ENCODE assay signal across 8 cellular contexts in genomic region chr16:81513204-81514040, GRCh38.
DNase-seq lines count a peak whose midpoint lies in the region; ATAC-seq, FAIRE-seq and TF ChIP-seq lines count a peak whose summit lies in the region.

No MANE protein-coding gene starts in this region.

- H3K27ac ChIP-seq in mesodermal cell (ENCODE audit: low read depth, low read length, severe bottlenecking), result peak overlapping the region; percentile 83

- WGBS in mesodermal cell (ENCODE audit: insufficient coverage in 2 of 2), 2 experiments, result 54 to 57% methylated on average over 16 to 21 of the region's 21 CpGs

- peaks cover 38 to 54% of the 10 kb centered on the region in 2 donors for H3K36me3 Mint-ChIP-seq in CD14-positive monocyte

- peaks cover 42% of the 10 kb centered on the region for H3K36me3 ChIP-seq in mesodermal cell (ENCODE audit: control insufficient read depth, insufficient read depth, low read length)

- peak overlapping the region in 6 of 7 donors; percentile 1 to 84 (median 70) for H3K27ac Mint-ChIP-seq in CD14-positive monocyte

- no peak for FAIRE-seq in RCC 7860 (lab: Jason Lieb, UNC)

- peaks cover 0 to 3% (median 2%) of the 10 kb centered on the region in 3 donors for H3K27me3 Mint-ChIP-seq in CD14-positive monocyte (ENCODE audit: low read depth in 3 of 3)

- peak overlapping the region; percentile 16 to 72 for H3K4me3 Mint-ChIP-seq in CD14-positive monocyte

- H3K4me1 ChIP-seq in mesodermal cell (ENCODE audit: control insufficient read depth, insufficient read depth, low read length, poor library complexity, severe bottlenecking), result peaks cover 28% of the 10 kb centered on the region

- no peak for DNase-seq in CD14-positive monocyte (ENCODE audit: low spot score)
- peak; percentile 82 for DNase-seq in cerebellar cortex (ENCODE audit: low spot score)
- no peak for DNase-seq in SW480 (ENCODE audit: low spot score)
- DNase-seq in pons (ENCODE audit: low spot score), result no peak
- DNase-seq in amniotic stem cell (lab: John Stamatoyannopoulos, UW), result no peak
- no peak for DNase-seq in RCC 7860 (ENCODE audit: low spot score)

- peaks cover 11% of the 10 kb centered on the region for H3K9me3 ChIP-seq in mesodermal cell (ENCODE audit: control insufficient read depth, low read length)

- intact Hi-C loops in CD14-positive monocyte (cut with micrococcal nuclease), result loop anchor here in 1 of 2 donors (5.0 kb wide), 1 partner anchor 34 kb away; no protein-coding TSS in a partner anchor

- H3K9me3 Mint-ChIP-seq in CD14-positive monocyte, result peaks cover 0 to 2% (median 0%) of the 10 kb centered on the region in 7 donors

- peaks cover 51% of the 10 kb centered on the region for H3K4me1 Mint-ChIP-seq in CD14-positive monocyte

- TF ChIP-seq CTCF in CD14-positive monocyte (IDR thresholded peaks at IDR 0.05), result no peak

- peak; percentile 30 for ATAC-seq in HG02678 (IDR thresholded peaks at IDR 0.05; ENCODE audit: unreplicated experiment)

- no peak overlapping the region for H3K4me3 ChIP-seq in mesodermal cell (ENCODE audit: extremely low read depth, insufficient read depth, low read length, poor library complexity, severe bottlenecking)
